ENCODE assay signal across 11 cellular contexts in the genomic region with DNA sequence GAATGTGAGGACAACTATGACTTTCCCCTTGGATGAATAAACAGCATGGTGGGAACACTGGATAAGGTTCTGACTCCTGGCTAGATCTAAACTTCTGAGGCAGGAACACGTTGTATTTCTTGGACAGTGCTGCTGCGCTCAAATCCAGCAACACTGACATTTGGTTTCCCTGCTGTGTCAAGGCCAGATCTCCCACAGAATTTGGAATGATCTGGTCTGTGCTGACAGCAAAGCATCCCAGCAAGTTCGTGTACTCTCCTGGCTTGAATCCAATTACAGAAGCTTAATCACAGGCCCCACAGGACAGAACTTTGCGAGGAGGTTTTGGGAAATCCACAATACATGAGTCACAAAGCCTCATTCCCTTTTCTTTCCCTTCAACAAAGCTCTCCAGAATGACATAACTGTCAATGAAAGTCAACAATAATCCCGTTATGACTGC.
A peak's percentile ranks its signal among the peaks of the same experiment; 100 is the strongest.
DNase-seq lines count a peak whose midpoint lies in the region; ATAC-seq and TF ChIP-seq lines count a peak whose summit lies in the region.
"Had no signal": no experiment of that assay in that cellular context is flagged by ENCODE, and none has a peak within 500 bp of the region (broad histone marks: within the 10 kb centered on the region; RNA-seq: fewer than 3 reads in every experiment).

No MANE protein-coding gene starts in this region.

- no peak for ATAC-seq in HG02571 (IDR thresholded peaks at IDR 0.05; ENCODE audit: unreplicated experiment)
- ATAC-seq in HG03135 (IDR thresholded peaks at IDR 0.05; ENCODE audit: unreplicated experiment): no peak

- H3K4me1 Mint-ChIP-seq in endodermal cell: peaks cover 9% of the 10 kb centered on the region

- H3K27ac ChIP-seq in GM23248: peak overlapping the region; percentile 6; the same call in 1 of the 2 replicates
- H3K27ac ChIP-seq in brain microvascular endothelial cell: peak overlapping the region; percentile 26
- H3K27ac ChIP-seq in left ventricle myocardium inferior (replicated peaks): peak overlapping the region; percentile 70
- peak overlapping the region; percentile 11 to 62 (median 42) for H3K27ac ChIP-seq in sigmoid colon
- no peak overlapping the region for H3K27ac ChIP-seq in endodermal cell (ENCODE audit: low read depth, low read length)

- TF ChIP-seq EP300 in sigmoid colon (IDR thresholded peaks at IDR 0.05): peak in 2 of 4 donors; percentile 9 to 11

- H3K4me2 ChIP-seq in GM23248 (ENCODE audit: unreplicated experiment): peak overlapping the region; percentile 34

- intact Hi-C loops in left ventricle myocardium inferior (cut with micrococcal nuclease): no loop called here
- intact Hi-C loops in sigmoid colon (cut with DNase I): no loop called here

- H3K27me3 ChIP-seq in GM23248 (replicated peaks; ENCODE audit: insufficient read depth) (no peaks in the 10 kb centered on the region), brain microvascular endothelial cell (replicated peaks) (no peaks in the 10 kb centered on the region), left ventricle myocardium inferior (ENCODE audit: low read depth) (no peaks in the 10 kb centered on the region), sigmoid colon (no peaks in the 10 kb centered on the region), endodermal cell (ENCODE audit: control insufficient read depth, insufficient read depth, low read length, poor library complexity, severe bottlenecking) (no peaks in the 10 kb centered on the region)

- no peak overlapping the region for H3K27ac Mint-ChIP-seq in endodermal cell
- H3K27ac Mint-ChIP-seq: activated naive CD8-positive, alpha-beta T cell had no signal

- no peaks in the 10 kb centered on the region for H3K79me2 ChIP-seq in GM23248 (ENCODE audit: insufficient read depth)

- peaks cover 13% of the 10 kb centered on the region for H3K27me3 Mint-ChIP-seq in endodermal cell (ENCODE audit: insufficient read depth)

- TF ChIP-seq CTCF in brain microvascular endothelial cell (IDR thresholded peaks at IDR 0.05; ENCODE audit: low read depth, low read length, missing control alignments) (no peak), left ventricle myocardium inferior (IDR thresholded peaks at IDR 0.05; ENCODE audit: borderline replicate concordance) (no peak), sigmoid colon (IDR thresholded peaks at IDR 0.05) (no peak), endodermal cell (conservative IDR thresholded peaks at IDR 0.05) (no peak)

- peak; percentile 90 for DNase-seq in GM23248
- peak; percentile 94 for DNase-seq in brain microvascular endothelial cell
- peak; percentile 48 for DNase-seq in left ventricle myocardium inferior
- DNase-seq in sigmoid colon: peak; percentile 87
- DNase-seq in NCI-H526 (lab: John Stamatoyannopoulos, UW): no peak
- no peak for DNase-seq in endodermal cell
- DNase-seq: Calu3; stimulated activated CD4-positive, alpha-beta T cell treated with anti-CD3 and anti-CD28 coated beads, Interleukin-12 subunit alpha, Interleukin-12 subunit beta, amount 100 ng/mL, for 4 hours had no signal

- in situ Hi-C loops in GM23248 (cut with MboI) (no loop called here), brain microvascular endothelial cell (cut with HindIII; ENCODE audit: low pct_ligation_motif_present, low sequenced_read_pairs) (no loop called here)

- peaks cover 6% of the 10 kb centered on the region for H3K4me1 ChIP-seq in GM23248 (ENCODE audit: insufficient read depth)
- H3K4me1 ChIP-seq in left ventricle myocardium inferior: peaks cover 23% of the 10 kb centered on the region
- peaks cover 0 to 9% (median 2%) of the 10 kb centered on the region in 4 donors for H3K4me1 ChIP-seq in sigmoid colon
- peaks cover 8% of the 10 kb centered on the region for H3K4me1 ChIP-seq in endodermal cell (ENCODE audit: control insufficient read depth, insufficient read depth, low read length)

- no peaks in the 10 kb centered on the region for H3K9me3 Mint-ChIP-seq in endodermal cell

- no peak overlapping the region for H2AFZ ChIP-seq in GM23248

- H3K36me3 Mint-ChIP-seq in endodermal cell (ENCODE audit: low read depth): no peaks in the 10 kb centered on the region
- H3K36me3 Mint-ChIP-seq: activated naive CD8-positive, alpha-beta T cell had no signal

- H3K9ac ChIP-seq in GM23248: no peak overlapping the region
- no peak overlapping the region for H3K9ac ChIP-seq in endodermal cell (ENCODE audit: extremely low read depth, low read length, poor library complexity, severe bottlenecking)

- H3K9me2 ChIP-seq in GM23248 (ENCODE audit: insufficient read depth): no peaks in the 10 kb centered on the region

- H3K4me3 Mint-ChIP-seq in endodermal cell: no peak overlapping the region
- H3K4me3 Mint-ChIP-seq: activated naive CD8-positive, alpha-beta T cell had no signal

- H3F3A ChIP-seq in GM23248 (ENCODE audit: insufficient read depth): peaks cover 15% of the 10 kb centered on the region

- no peaks in the 10 kb centered on the region for H4K20me1 ChIP-seq in GM23248 (ENCODE audit: insufficient read depth)

- no peak for TF ChIP-seq POLR2A in sigmoid colon (IDR thresholded peaks at IDR 0.05)

- no peaks in the 10 kb centered on the region for H3K9me3 ChIP-seq in GM23248 (ENCODE audit: low read depth)
- H3K9me3 ChIP-seq in left ventricle myocardium inferior (replicated peaks): no peaks in the 10 kb centered on the region
- H3K9me3 ChIP-seq in sigmoid colon: no peaks in the 10 kb centered on the region
- no peaks in the 10 kb centered on the region for H3K9me3 ChIP-seq in endodermal cell (ENCODE audit: control insufficient read depth, low read length)

- H3K4me3 ChIP-seq in GM23248: no peak overlapping the region
- no peak overlapping the region for H3K4me3 ChIP-seq in brain microvascular endothelial cell (ENCODE audit: low read depth, low read length)
- H3K4me3 ChIP-seq in left ventricle myocardium inferior: no peak overlapping the region
- no peak overlapping the region for H3K4me3 ChIP-seq in sigmoid colon
- H3K4me3 ChIP-seq in endodermal cell (ENCODE audit: low read length): no peak overlapping the region

- no peaks in the 10 kb centered on the region for H3K36me3 ChIP-seq in GM23248 (ENCODE audit: low read depth)
- H3K36me3 ChIP-seq in brain microvascular endothelial cell (replicated peaks): no peaks in the 10 kb centered on the region
- peaks cover 42% of the 10 kb centered on the region for H3K36me3 ChIP-seq in left ventricle myocardium inferior
- peaks cover 0 to 13% (median 0%) of the 10 kb centered on the region in 4 donors for H3K36me3 ChIP-seq in sigmoid colon
- peaks cover 29% of the 10 kb centered on the region for H3K36me3 ChIP-seq in endodermal cell (ENCODE audit: control insufficient read depth, insufficient read depth, low read length)

- WGBS in GM23248 (ENCODE audit: low coverage in 1 of 2, low lambda C conversion rate in 2 of 2, missing lambda C conversion rate in 2 of 2), 2 experiments: 3 to 5% methylated on average over 5 of the region's 5 CpGs
- WGBS in sigmoid colon, 2 donors: 58 to 64% methylated on average over 5 of the region's 5 CpGs
- WGBS in endodermal cell (ENCODE audit: insufficient coverage in 1 of 2, insufficient read length in 1 of 2), 2 experiments: 74 to 88% methylated on average over 4 to 5 of the region's 5 CpGs

Comparison
In these comparisons a context has a peak if more than half of its experiments do, and no peak if none do; other contexts are left out.
1. DNase-seq: peak in GM23248 (single experiment), brain microvascular endothelial cell (single experiment), left ventricle myocardium inferior (single experiment) and sigmoid colon (single experiment); none in NCI-H526 (0 of 2) and endodermal cell (single experiment).